In genomic region chr4:110196871-110197420, GRCh38 we compare ENCODE assay signal across 8 cellular contexts. TPM values are rescaled to one million over a fixed set of nuclear protein-coding genes. Genes with fewer than 3 reads are reported as not detected.
DNase-seq lines count a peak whose midpoint lies in the region; ATAC-seq and TF ChIP-seq lines count a peak whose summit lies in the region.

No MANE protein-coding gene starts in this region.

- peak overlapping the region; percentile 52; the same call in 1 of the 2 replicates for H4K5ac ChIP-seq in IMR-90 (ENCODE audit: low read depth, low read length)

- H3K56ac ChIP-seq in IMR-90 (ENCODE audit: extremely low read depth, insufficient read depth, low read length), result peak overlapping the region; percentile 82

- intact Hi-C loops in Calu3 (cut with micrococcal nuclease; ENCODE audit: unreplicated experiment) (loop anchor here (10.0 kb wide), 2 partner anchors 192 to 318 kb away; no protein-coding TSS in a partner anchor), IMR-90 (cut with micrococcal nuclease) (loop anchor here (1.0 to 5.0 kb wide), 4 partner anchors 36 to 315 kb away; no protein-coding TSS in a partner anchor)

- CTCF ChIA-PET in Calu3 (lab: Charles Lee) (interaction anchor here (0.6 kb wide), 1 partner anchor 378 kb away, joined by 3 read pairs; no protein-coding TSS in a partner anchor), IMR-90 (lab: Yijun Ruan, JAX) (interaction anchor here (1.1 kb wide), 1 partner anchor 129 kb away, joined by 3 read pairs; no protein-coding TSS in a partner anchor)

- H2AFZ ChIP-seq in IMR-90 (replicated peaks; ENCODE audit: low read length, poor library complexity), result peak overlapping the region; percentile 84

- peak overlapping the region; percentile 1; the same call in 1 of the 2 replicates for H2AK5ac ChIP-seq in IMR-90 (ENCODE audit: low read depth, low read length)

- H3K9ac ChIP-seq in IMR-90 (ENCODE audit: low read depth, low read length) (peak overlapping the region; percentile 76), skeletal muscle tissue (ENCODE audit: low read depth in 1 of 3, low read length in 3 of 3) (peak overlapping the region; percentile 77 to 88 (median 78))

- no peak for TF ChIP-seq CTCF in Calu3 (IDR thresholded peaks at IDR 0.05; ENCODE audit: unreplicated experiment)
- TF ChIP-seq CTCF in IMR-90 (conservative IDR thresholded peaks at IDR 0.05; ENCODE audit: low read depth, low read length), result no peak
- TF ChIP-seq CTCF in brain microvascular endothelial cell (IDR thresholded peaks at IDR 0.05; ENCODE audit: low read depth, low read length, missing control alignments), result no peak

- H3K27ac Mint-ChIP-seq in Calu3 (ENCODE audit: unreplicated experiment), result peak overlapping the region; percentile 71

- no peaks in the 10 kb centered on the region for H4K20me1 ChIP-seq in IMR-90 (ENCODE audit: insufficient read depth, low read length)

- peak overlapping the region; percentile 69 for H4K91ac ChIP-seq in IMR-90 (ENCODE audit: insufficient read depth, low read depth, low read length)

- peak overlapping the region; percentile 86 for H3K4ac ChIP-seq in IMR-90 (ENCODE audit: low read depth, low read length)

- H2BK120ac ChIP-seq in IMR-90 (ENCODE audit: low read depth, low read length), result peak overlapping the region; percentile 77; the same call in 1 of the 2 replicates

- 0% methylated on average over 5 of the region's 44 CpGs; no CpG with 5 or more reads in 1 of the 2 experiments for WGBS in IMR-90 (ENCODE audit: extremely low coverage in 2 of 2, insufficient read length in 1 of 2), 2 experiments

- POLR2A ChIA-PET in IMR-90 (lab: Charles Lee; ENCODE audit: unreplicated experiment), result interaction anchor here (0.8 kb wide), 1 partner anchor 313 kb away, joined by 3 read pairs; no protein-coding TSS in a partner anchor

- H3K36me3 ChIP-seq in IMR-90 (ENCODE audit: control insufficient read depth, insufficient read depth, low read length) (no peaks in the 10 kb centered on the region), brain microvascular endothelial cell (replicated peaks) (no peaks in the 10 kb centered on the region), skeletal muscle tissue (ENCODE audit: control insufficient read depth in 3 of 3, insufficient read depth in 3 of 3, low read length in 3 of 3) (no peaks in the 10 kb centered on the region)

- H3K27ac ChIP-seq in IMR-90 (ENCODE audit: insufficient read depth, low read length) (peak overlapping the region; percentile 69), brain microvascular endothelial cell (peak overlapping the region; percentile 9), skeletal muscle tissue (ENCODE audit: low read depth, low read length) (peak overlapping the region; percentile 58)

- no peak overlapping the region for H2BK20ac ChIP-seq in IMR-90 (ENCODE audit: low read depth, low read length)

- dilution Hi-C loops in IMR-90 (cut with HindIII; ENCODE audit: low sequenced_read_pairs, unreplicated experiment), result no loop called here

- no peaks in the 10 kb centered on the region for H3K9me3 ChIP-seq in IMR-90 (ENCODE audit: control insufficient read depth, insufficient read depth, low read length)
- H3K9me3 ChIP-seq in iPS-18c (ENCODE audit: control insufficient read depth, insufficient read depth, low read length), result no peaks in the 10 kb centered on the region
- no peaks in the 10 kb centered on the region for H3K9me3 ChIP-seq in skeletal muscle tissue (ENCODE audit: control insufficient read depth in 3 of 3, low read length in 3 of 3)

- BruUV-seq in Calu3 (replicated peaks; lab: Mats Ljungman, UMichigan) (no TSS peak), IMR-90 (replicated peaks; lab: Mats Ljungman, UMichigan) (no TSS peak)

- H3K36me3 Mint-ChIP-seq in Calu3 (ENCODE audit: insufficient read depth, unreplicated experiment), result peaks cover 43% of the 10 kb centered on the region

- in situ Hi-C loops in IMR-90 (cut with MboI; ENCODE audit: low sequenced_read_pairs), result no loop called here
- in situ Hi-C loops in brain microvascular endothelial cell (cut with HindIII; ENCODE audit: low pct_ligation_motif_present, low sequenced_read_pairs), result no loop called here

- H3K27me3 Mint-ChIP-seq in Calu3 (ENCODE audit: unreplicated experiment), result no peaks in the 10 kb centered on the region

- DNase-seq in Calu3 (no peak), IMR-90 (peak; percentile 31), T-helper 9 cell (peak; percentile 49), brain microvascular endothelial cell (no peak)

- peaks cover 17 to 27% of the 10 kb centered on the region in 2 experiments for H3K79me1 ChIP-seq in IMR-90 (ENCODE audit: low read depth in 1 of 2, low read length in 2 of 2)

- TF ChIP-seq POLR2A in IMR-90 (IDR thresholded peaks at IDR 0.05; ENCODE audit: low read depth, low read length), result no peak

- H3K18ac ChIP-seq in IMR-90 (ENCODE audit: low read depth, low read length), result peak overlapping the region; percentile 15; the same call in 1 of the 2 replicates

- H3K4me3 ChIP-seq in IMR-90 (ENCODE audit: insufficient read depth, low read depth, low read length) (peak overlapping the region; percentile 76), brain microvascular endothelial cell (ENCODE audit: low read depth, low read length) (peak overlapping the region; percentile 85), iPS-18c (ENCODE audit: insufficient read depth, low read depth, low read length) (peak overlapping the region; percentile 88), skeletal muscle tissue (ENCODE audit: low read length in 3 of 3) (peak overlapping the region; percentile 72 to 90 (median 82))

- H3K14ac ChIP-seq in IMR-90 (replicated peaks; ENCODE audit: low read depth, low read length), result peak overlapping the region; percentile 63

- peaks cover 43% of the 10 kb centered on the region for H3K4me1 Mint-ChIP-seq in Calu3 (ENCODE audit: low read depth, unreplicated experiment)

- peak overlapping the region; percentile 56 for H2AK9ac ChIP-seq in IMR-90 (replicated peaks; ENCODE audit: low read depth, low read length, poor library complexity)

- ATAC-seq in GM21423 (IDR thresholded peaks at IDR 0.05; ENCODE audit: unreplicated experiment), result peak; percentile 22
- ATAC-seq in IMR-90 (ENCODE audit: low read depth), result peak; percentile 21
- no peak for ATAC-seq in GM18870 (IDR thresholded peaks at IDR 0.05; ENCODE audit: unreplicated experiment)

- H3K4me2 ChIP-seq in IMR-90 (ENCODE audit: low read depth, low read length), result peak overlapping the region; percentile 92

- H2BK15ac ChIP-seq in IMR-90 (ENCODE audit: low read depth, low read length), result no peak overlapping the region

- H3K27me3 ChIP-seq in IMR-90 (ENCODE audit: control insufficient read depth, insufficient read depth, low read length) (no peaks in the 10 kb centered on the region), brain microvascular endothelial cell (replicated peaks) (no peaks in the 10 kb centered on the region), skeletal muscle tissue (ENCODE audit: control insufficient read depth in 3 of 3, insufficient read depth in 3 of 3, low read length in 3 of 3) (no peaks in the 10 kb centered on the region)

- H3K4me1 ChIP-seq in IMR-90 (ENCODE audit: control insufficient read depth, insufficient read depth, low read length) (no peaks in the 10 kb centered on the region), skeletal muscle tissue (ENCODE audit: control insufficient read depth in 3 of 3, insufficient read depth in 3 of 3, low read length in 3 of 3) (peaks cover 4 to 16% (median 13%) of the 10 kb centered on the region in 3 donors)

- no peaks in the 10 kb centered on the region for H3K9me1 ChIP-seq in IMR-90 (ENCODE audit: insufficient read depth, low read length)

- peak overlapping the region; percentile 71 to 77 for H4K8ac ChIP-seq in IMR-90 (ENCODE audit: low read depth in 2 of 2, low read length in 2 of 2)

- H3K9me3 Mint-ChIP-seq in Calu3 (ENCODE audit: low read depth, unreplicated experiment), result no peaks in the 10 kb centered on the region

- TF ChIP-seq RAD21 in IMR-90 (IDR thresholded peaks at IDR 0.05; ENCODE audit: low read length), result no peak

- H3K4me3 Mint-ChIP-seq in Calu3 (ENCODE audit: low read depth, unreplicated experiment), result peak overlapping the region; percentile 79

- H3K23ac ChIP-seq in IMR-90 (ENCODE audit: low read depth, low read length), result peak overlapping the region; percentile 57

- H2BK5ac ChIP-seq in IMR-90 (ENCODE audit: low read depth, low read length, poor library complexity, severe bottlenecking), result peak overlapping the region; percentile 61

TF ChIP-seq in IMR-90, 13 proteins besides CTCF, POLR2A, EP300 and RAD21 (continues in another document):
- TF ChIP-seq SMC3 (IDR thresholded peaks at IDR 0.05; ENCODE audit: low read depth, low read length) (no peak), FOS (IDR thresholded peaks at IDR 0.05; ENCODE audit: low read depth, low read length) (no peak), USF2 (IDR thresholded peaks at IDR 0.05; ENCODE audit: low read depth, low read length) (no peak), BHLHE40 (IDR thresholded peaks at IDR 0.05; ENCODE audit: low read depth, low read length) (no peak), NFE2L2 (IDR thresholded peaks at IDR 0.05; ENCODE audit: low read depth, low read length) (no peak), MXI1 (IDR thresholded peaks at IDR 0.05; ENCODE audit: borderline replicate concordance, low read depth, low read length) (no peak), ELK1 (IDR thresholded peaks at IDR 0.05; ENCODE audit: borderline replicate concordance, low read depth, low read length) (no peak), CEBPB (IDR thresholded peaks at IDR 0.05; ENCODE audit: low read depth, low read length) (no peak), MAZ (IDR thresholded peaks at IDR 0.05; ENCODE audit: borderline replicate concordance, low read depth, low read length) (no peak)

RNA-seq across cellular contexts. Expression of gene ELOVL6, which starts 1.5 kb away (rescaled TPM):
- total RNA-seq in Calu3 (2022), result 26.1 and 31.3 TPM in 2 replicates
- total RNA-seq in IMR-90 (2012; rRNA removed), result 17.5 and 19.0 TPM in 2 replicates
- 12.6 and 17.9 TPM in 2 replicates for polyA plus RNA-seq in IMR-90 (2012; rRNA removed)
- polyA plus RNA-seq in IMR-90 (2012; cell fraction: cytosol; rRNA removed), result 4.2 and 5.8 TPM in 2 replicates
- 1.8 and 11.5 TPM in 2 replicates for polyA plus RNA-seq in IMR-90 (2012; cell fraction: nucleus; rRNA removed; ENCODE audit: low replicate concordance)
- 3.1 TPM for total RNA-seq in skeletal muscle tissue

Comparison
In these comparisons a context has a peak if more than half of its experiments do, and no peak if none do; other contexts are left out.
1. DNase-seq: peak in IMR-90 (single experiment) and T-helper 9 cell (single experiment); none in Calu3 (single experiment) and brain microvascular endothelial cell (single experiment).
2. H3K27ac ChIP-seq: peak in every context shown above with its lines; median percentile 69 in IMR-90; 58 in skeletal muscle tissue; 9 in brain microvascular endothelial cell.
3. Peak in every context shown above with its lines, with median percentiles within 50 percentile points of each other: H3K4me3 ChIP-seq.